In genomic region chr1:205199090-205199930, GRCh38 we compare ENCODE assay signal across 1 cellular context.
TF ChIP-seq lines count a peak whose summit lies in the region.

No MANE protein-coding gene starts in this region.

TF ChIP-seq in WTC11, 78 proteins besides CTCF, POLR2A, EP300 and RAD21 (continued from another document):
- TF ChIP-seq ZNF425 (CRISPR knock-in tag; conservative IDR thresholded peaks at IDR 0.05) (no peak), HMGXB4 (CRISPR knock-in tag; IDR thresholded peaks at IDR 0.05) (no peak), JUN (CRISPR knock-in tag; IDR thresholded peaks at IDR 0.05) (no peak), MXD4 (CRISPR knock-in tag; IDR thresholded peaks at IDR 0.05; ENCODE audit: borderline replicate concordance) (no peak), MYBL2 (CRISPR knock-in tag; IDR thresholded peaks at IDR 0.05) (no peak), NFYB (CRISPR knock-in tag; conservative IDR thresholded peaks at IDR 0.05; ENCODE audit: low read depth) (no peak), FOXP4 (CRISPR knock-in tag; IDR thresholded peaks at IDR 0.05) (no peak), MLX (CRISPR knock-in tag; IDR thresholded peaks at IDR 0.05) (no peak), ATF1 (CRISPR knock-in tag; IDR thresholded peaks at IDR 0.05) (no peak), AFF4 (CRISPR knock-in tag; IDR thresholded peaks at IDR 0.05; ENCODE audit: borderline replicate concordance) (no peak), TEAD1 (CRISPR knock-in tag; IDR thresholded peaks at IDR 0.05) (no peak), CDX4 (CRISPR knock-in tag; IDR thresholded peaks at IDR 0.05; ENCODE audit: borderline replicate concordance) (no peak)
